In the genomic region with DNA sequence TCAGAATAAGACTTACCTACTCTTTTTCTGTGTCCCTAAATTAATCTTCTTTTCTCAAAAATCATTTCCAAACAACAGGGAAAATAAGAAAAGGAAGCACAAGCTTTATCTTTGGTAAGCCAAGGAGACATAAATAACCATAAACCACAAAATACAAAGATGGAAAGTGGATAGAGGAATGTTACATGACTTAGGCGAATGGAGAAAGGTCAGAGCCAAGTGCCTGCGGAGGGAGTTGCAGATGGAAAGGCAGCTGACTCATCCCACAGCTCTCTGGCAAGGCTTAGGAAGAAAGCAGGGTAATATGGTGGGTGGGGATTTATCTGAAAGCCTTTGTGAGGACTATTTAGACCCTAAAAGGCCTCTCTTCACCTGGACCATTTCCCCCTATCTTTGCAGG, we compare ENCODE assay signal across 15 cellular contexts.
A peak's percentile ranks its signal among the peaks of the same experiment; 100 is the strongest.
DNase-seq lines count a peak whose midpoint lies in the region; ATAC-seq and TF ChIP-seq lines count a peak whose summit lies in the region.
"Had no signal": no experiment of that assay in that cellular context is flagged by ENCODE, and none has a peak within 500 bp of the region (broad histone marks: within the 10 kb centered on the region; RNA-seq: fewer than 3 reads in every experiment).

No MANE protein-coding gene starts in this region.

- 11 to 13% methylated on average over 2 of the region's 2 CpGs for WGBS in GM23248 (ENCODE audit: low coverage in 1 of 2, low lambda C conversion rate in 2 of 2, missing lambda C conversion rate in 2 of 2), 2 experiments

- H3K4me1 ChIP-seq in GM23248 (ENCODE audit: insufficient read depth) (peaks cover 51% of the 10 kb centered on the region), vagina (peaks cover 20% of the 10 kb centered on the region)
- H3K4me1 ChIP-seq: pancreas had no signal

- H2AFZ ChIP-seq in GM23248 = no peak overlapping the region; the same call in 1 of the 2 replicates

- no peak for TF ChIP-seq CTCF in vagina (IDR thresholded peaks at IDR 0.05)
- TF ChIP-seq CTCF in GM13976 (IDR thresholded peaks at IDR 0.05; ENCODE audit: borderline replicate concordance, control extremely low read depth, extremely low read depth, insufficient read depth, missing control alignments) = no peak

- DNase-seq in GM23248 = peak; percentile 87
- DNase-seq in fibroblast of peridontal ligament (ENCODE audit: extremely low read depth) = peak; percentile 97
- no peak for DNase-seq in sciatic nerve (ENCODE audit: low spot score)
- no peak for DNase-seq in NCI-H2227 treated with DMSO at 0.1 percent for 48 hours (lab: John Stamatoyannopoulos, UW)
- DNase-seq in vagina (ENCODE audit: extremely low spot score in 2 of 2) = no peak
- DNase-seq in GM13976 (ENCODE audit: low spot score) = no peak
- DNase-seq: activated CD4-positive, alpha-beta T cell treated with anti-CD3 and anti-CD28 coated beads for 4 hours; cerebellar nuclear complex; NCI-H1048; NCI-H748 treated with DMSO at 0.1 percent for 48 hours; pancreas had no signal

- peak overlapping the region; percentile 48 for H3K4me2 ChIP-seq in GM23248 (ENCODE audit: unreplicated experiment)

- peak; percentile 88 for ATAC-seq in SK-N-SH treated with all-trans-retinoic acid at 6 μM for 48 hours
- peak; percentile 59 for ATAC-seq in sciatic nerve
- ATAC-seq in HG03039 (IDR thresholded peaks at IDR 0.05; ENCODE audit: unreplicated experiment) = no peak
- ATAC-seq: activated T-helper 17 cell treated with anti-CD3 and anti-CD28 coated beads, Interleukin-2, amount 50 U/mL, for 72 hours had no signal

- H3K9me2 ChIP-seq in GM23248 (ENCODE audit: insufficient read depth) = peaks cover 12% of the 10 kb centered on the region

- intact Hi-C loops in sciatic nerve (cut with DNase I) = loop anchor here (10.0 kb wide), 1 partner anchor 172 kb away; no protein-coding TSS in a partner anchor
- intact Hi-C loops in vagina (cut with DNase I) = no loop called here

- TF ChIP-seq POLR2A in vagina (IDR thresholded peaks at IDR 0.05) = no peak

- H3K27ac ChIP-seq in GM23248 = peak overlapping the region; percentile 78
- H3K27ac ChIP-seq in vagina = no peak overlapping the region
- H3K27ac ChIP-seq: pancreas, SK-N-MC had no signal

- H3K9ac ChIP-seq in GM23248 = no peak overlapping the region; the same call in 1 of the 2 replicates

- no peaks in the 10 kb centered on the region for H3K9me3 ChIP-seq in GM23248 (ENCODE audit: low read depth)
- H3K9me3 ChIP-seq in vagina = no peaks in the 10 kb centered on the region
- H3K9me3 ChIP-seq: pancreas had no signal

- peak overlapping the region; percentile 39 for H3K4me3 ChIP-seq in GM23248
- no peak overlapping the region for H3K4me3 ChIP-seq in vagina
- H3K4me3 ChIP-seq: pancreas, SK-N-MC had no signal

- H3K36me3 ChIP-seq in GM23248 (ENCODE audit: low read depth) (0 out of 2 replicates have a peak, but pooled peaks cover 4% of the 10 kb centered on the region), vagina (peaks cover 0 to 9% of the 10 kb centered on the region in 2 donors)

- H4K20me1 ChIP-seq in GM23248 (ENCODE audit: insufficient read depth) = no peaks in the 10 kb centered on the region

- H3K27me3 ChIP-seq in GM23248 (replicated peaks; ENCODE audit: insufficient read depth) (no peaks in the 10 kb centered on the region), vagina (no peaks in the 10 kb centered on the region)
- H3K27me3 ChIP-seq: pancreas had no signal

- H3K79me2 ChIP-seq in GM23248 (ENCODE audit: insufficient read depth) = peaks cover 37% of the 10 kb centered on the region

- in situ Hi-C loops in GM23248 (cut with MboI) (loop anchor here (10.0 to 25.0 kb wide), 3 partner anchors 182 to 1069 kb away; partner anchors contain the start of gene FGF7), GM13976 (cut with MboI; ENCODE audit: low sequenced_read_pairs, unreplicated experiment) (loop anchor here (25.0 kb wide), 1 partner anchor 769 kb away; no protein-coding TSS in a partner anchor)

- peaks cover 45% of the 10 kb centered on the region for H3F3A ChIP-seq in GM23248 (ENCODE audit: insufficient read depth)

TF ChIP-seq in SK-N-SH treated with all-trans-retinoic acid at 6 μM for 48 hours, 23 proteins besides CTCF, POLR2A, EP300 and RAD21:
- TF ChIP-seq CSRNP3 (CRISPR knock-in tag; IDR thresholded peaks at IDR 0.05) (no peak), ARNTL (CRISPR knock-in tag; IDR thresholded peaks at IDR 0.05; ENCODE audit: borderline replicate concordance, low read depth) (no peak)

Comparison
In these comparisons a context has a peak if more than half of its experiments do, and no peak if none do; other contexts are left out.
1. DNase-seq: peak in GM23248 (single experiment) and fibroblast of peridontal ligament (single experiment); none in sciatic nerve (single experiment), NCI-H2227 treated with DMSO at 0.1 percent for 48 hours (single experiment), vagina (0 of 2) and GM13976 (single experiment).